9 cellular contexts compared by ENCODE assay signal in the genomic region with DNA sequence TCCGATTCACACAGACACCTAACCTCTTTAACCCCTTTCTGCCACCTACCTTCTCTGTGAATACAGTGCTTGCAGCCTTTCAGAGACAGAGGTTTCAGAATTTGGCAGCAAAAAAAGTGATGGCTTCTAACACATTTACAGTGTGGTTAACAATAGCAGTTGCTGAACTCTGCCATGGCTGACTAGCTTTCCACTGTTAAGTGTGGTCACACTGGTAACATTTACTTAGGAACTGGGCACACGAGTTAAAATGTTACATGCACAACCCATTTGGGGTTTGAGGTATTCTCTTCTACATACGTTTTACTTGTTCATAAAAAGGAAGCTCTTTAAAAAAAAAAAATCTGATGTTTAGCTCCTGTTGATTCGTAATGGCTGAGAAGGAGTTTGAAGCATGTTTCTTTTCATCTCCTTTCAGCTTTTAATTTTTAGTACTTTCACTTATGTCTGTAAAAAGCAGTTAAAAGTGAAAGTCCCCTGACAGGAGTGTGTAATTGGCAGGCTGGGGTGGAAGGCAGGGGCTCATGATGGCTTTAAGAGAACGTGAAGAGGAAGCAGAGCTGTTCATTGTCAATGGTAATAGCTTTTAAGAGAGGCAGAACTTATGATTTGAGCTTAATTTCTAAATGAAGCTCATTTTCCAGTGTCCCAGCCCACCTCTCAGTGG.
DNase-seq lines count a peak whose midpoint lies in the region; ATAC-seq lines count a peak whose summit lies in the region.
"Had no signal": no experiment of that assay in that cellular context is flagged by ENCODE, and none has a peak within 500 bp of the region (broad histone marks: within the 10 kb centered on the region; RNA-seq: fewer than 3 reads in every experiment).

No MANE protein-coding gene starts in this region.

- H3K4me3 ChIP-seq in mesendoderm (ENCODE audit: low read length) = no peak overlapping the region
- H3K4me3 ChIP-seq: ovary had no signal

- no peaks in the 10 kb centered on the region for H3K4me1 ChIP-seq in mesendoderm (ENCODE audit: control insufficient read depth, low read depth, low read length)

- peaks cover 34 to 37% of the 10 kb centered on the region in 2 donors for H3K4me1 Mint-ChIP-seq in natural killer cell treated with Interleukin-12 subunit alpha and Interleukin-12 subunit beta and Interleukin-15 and Interleukin-18, amount 100 ng/mL, for 72 hours (ENCODE audit: low read depth in 2 of 2)

- no CpG with 5 or more reads among the region's 5 CpGs for WGBS in mesendoderm (ENCODE audit: extremely low coverage, insufficient coverage, low lambda C conversion rate)

- H3K79me1 ChIP-seq in mesendoderm (ENCODE audit: low read length) = no peaks in the 10 kb centered on the region

- no peaks in the 10 kb centered on the region for H3K36me3 Mint-ChIP-seq in natural killer cell treated with Interleukin-12 subunit alpha and Interleukin-12 subunit beta and Interleukin-15 and Interleukin-18, amount 100 ng/mL, for 72 hours

- no peaks in the 10 kb centered on the region for H3K27me3 ChIP-seq in mesendoderm (ENCODE audit: insufficient read depth, low read length, poor library complexity)
- H3K27me3 ChIP-seq: ovary had no signal

- no peak for DNase-seq in natural killer cell treated with Interleukin-12 subunit alpha and Interleukin-12 subunit beta and Interleukin-15 and Interleukin-18, amount 100 ng/mL, for 72 hours (ENCODE audit: low spot score)
- DNase-seq in mesendoderm = no peak
- no peak for DNase-seq in nucleus accumbens (lab: John Stamatoyannopoulos, UW)
- DNase-seq in iPS-NIHi11 (ENCODE audit: low spot score) = no peak
- DNase-seq: NCI-H524 treated with DMSO at 0.1 percent for 48 hours, ovary had no signal

- no peak overlapping the region for H4K5ac ChIP-seq in mesendoderm (ENCODE audit: low read length)

- peak overlapping the region; percentile 61 for H3K4me3 Mint-ChIP-seq in natural killer cell treated with Interleukin-12 subunit alpha and Interleukin-12 subunit beta and Interleukin-15 and Interleukin-18, amount 100 ng/mL, for 72 hours

- no peak overlapping the region for H2BK5ac ChIP-seq in mesendoderm (ENCODE audit: low read length)

- no peak overlapping the region for H3K56ac ChIP-seq in mesendoderm (ENCODE audit: low read length)

- H3K4ac ChIP-seq in mesendoderm (ENCODE audit: low read depth, low read length) = no peak overlapping the region

- ATAC-seq in GM18867 (IDR thresholded peaks at IDR 0.05; ENCODE audit: unreplicated experiment) (peak; percentile 89), GM21737 (IDR thresholded peaks at IDR 0.05; ENCODE audit: unreplicated experiment) (peak; percentile 82), HG03558 (IDR thresholded peaks at IDR 0.05; ENCODE audit: extremely low read depth, unreplicated experiment) (peak; percentile 70)
- ATAC-seq in natural killer cell treated with Interleukin-12 subunit alpha and Interleukin-12 subunit beta and Interleukin-15 and Interleukin-18, amount 100 ng/mL, for 72 hours = peak; percentile 65 to 77

- H3K79me2 ChIP-seq in mesendoderm (ENCODE audit: control insufficient read depth, insufficient read depth, low read length) = no peaks in the 10 kb centered on the region

- H3K23ac ChIP-seq in mesendoderm (ENCODE audit: low read length) = no peak overlapping the region

- H3K4me2 ChIP-seq in mesendoderm (ENCODE audit: low read length) = no peak overlapping the region

- H2BK15ac ChIP-seq in mesendoderm (replicated peaks; ENCODE audit: low read depth) = no peak overlapping the region

- no peak overlapping the region for H2AK5ac ChIP-seq in mesendoderm (ENCODE audit: low read length)

- no peaks in the 10 kb centered on the region for H3K27me3 Mint-ChIP-seq in natural killer cell treated with Interleukin-12 subunit alpha and Interleukin-12 subunit beta and Interleukin-15 and Interleukin-18, amount 100 ng/mL, for 72 hours

- no peaks in the 10 kb centered on the region for H3K36me3 ChIP-seq in mesendoderm (ENCODE audit: control insufficient read depth, insufficient read depth, low read length)
- H3K36me3 ChIP-seq: ovary had no signal

- no peak overlapping the region for H4K8ac ChIP-seq in mesendoderm (ENCODE audit: low read depth, low read length)

- H3K9ac ChIP-seq in mesendoderm (ENCODE audit: low read length) = no peak overlapping the region

- H3K27ac Mint-ChIP-seq in natural killer cell treated with Interleukin-12 subunit alpha and Interleukin-12 subunit beta and Interleukin-15 and Interleukin-18, amount 100 ng/mL, for 72 hours = peak overlapping the region in 1 of 2 donors; percentile 57

- no peaks in the 10 kb centered on the region for H3K9me3 Mint-ChIP-seq in natural killer cell treated with Interleukin-12 subunit alpha and Interleukin-12 subunit beta and Interleukin-15 and Interleukin-18, amount 100 ng/mL, for 72 hours

- H2BK120ac ChIP-seq in mesendoderm (ENCODE audit: low read depth, low read length) = no peak overlapping the region

- H3K18ac ChIP-seq in mesendoderm (ENCODE audit: low read length) = no peak overlapping the region

- no peak overlapping the region for H3K27ac ChIP-seq in mesendoderm (ENCODE audit: low read depth, low read length)
- H3K27ac ChIP-seq: ovary had no signal
